ENCODE assay signal across 26 cellular contexts in genomic region chr10:10788761-10789160, GRCh38.
DNase-seq lines count a peak whose midpoint lies in the region; ATAC-seq, FAIRE-seq and TF ChIP-seq lines count a peak whose summit lies in the region.
"Had no signal": no experiment of that assay in that cellular context is flagged by ENCODE, and none has a peak within 500 bp of the region (broad histone marks: within the 10 kb centered on the region; RNA-seq: fewer than 3 reads in every experiment).

No MANE protein-coding gene starts in this region.

- H2AFZ ChIP-seq in endothelial cell of umbilical vein (ENCODE audit: low read depth, low read length), result peak overlapping the region; percentile 17
- H2AFZ ChIP-seq: GM23338 had no signal

- no peak overlapping the region for H3K9ac ChIP-seq in endothelial cell of umbilical vein (replicated peaks; ENCODE audit: extremely low read depth, insufficient read depth, low read length)

- TF ChIP-seq CTCF in right atrium auricular region (IDR thresholded peaks at IDR 0.05) (no peak), endothelial cell of umbilical vein (IDR thresholded peaks at IDR 0.05; ENCODE audit: extremely low read depth in 1 of 2, insufficient read depth in 1 of 2, low read depth in 1 of 2, low read length in 2 of 2) (no peak), lower lobe of right lung (IDR thresholded peaks at IDR 0.05) (no peak)

- H3K4me3 ChIP-seq in right atrium auricular region, result no peak overlapping the region
- H3K4me3 ChIP-seq in endothelial cell of umbilical vein (replicated peaks in 1 of 3; ENCODE audit: insufficient read depth in 1 of 3, low read depth in 1 of 3, low read length in 3 of 3), result no peak overlapping the region
- H3K4me3 ChIP-seq in lower lobe of right lung, result peak overlapping the region; percentile 19
- H3K4me3 ChIP-seq: GM23338, heart right ventricle, thyroid gland had no signal

- H3K9me1 ChIP-seq in endothelial cell of umbilical vein (replicated peaks; ENCODE audit: control insufficient read depth, extremely low read depth, insufficient read depth, low read length), result no peaks in the 10 kb centered on the region

- POLR2A ChIA-PET in endothelial cell of umbilical vein (lab: Charles Lee), result no interaction called here

- TF ChIP-seq POLR2A in endothelial cell of umbilical vein (IDR thresholded peaks at IDR 0.05; ENCODE audit: low read depth, low read length), result no peak
- TF ChIP-seq POLR2A in H54 (IDR thresholded peaks at IDR 0.05; ENCODE audit: low read depth, low read length), result no peak

- no peaks in the 10 kb centered on the region for H3K9me3 ChIP-seq in right atrium auricular region
- no peaks in the 10 kb centered on the region for H3K9me3 ChIP-seq in endothelial cell of umbilical vein (replicated peaks; ENCODE audit: control insufficient read depth, insufficient read depth, low read length)
- no peaks in the 10 kb centered on the region for H3K9me3 ChIP-seq in lower lobe of right lung
- H3K9me3 ChIP-seq: thyroid gland had no signal

- FAIRE-seq in endothelial cell of umbilical vein (lab: Jason Lieb, UNC), result no peak
- no peak for FAIRE-seq in H54 (lab: Jason Lieb, UNC)
- FAIRE-seq: A204.1, colon, GM12892, GM19239 had no signal

- CTCF ChIA-PET in endothelial cell of umbilical vein (lab: Charles Lee), result no interaction called here

- peak; percentile 47 for DNase-seq in Right ventricle myocardium superior
- no peak for DNase-seq in right atrium auricular region (ENCODE audit: low spot score)
- DNase-seq in endothelial cell of umbilical vein (ENCODE audit: low read depth, low spot score), result no peak
- DNase-seq in lower lobe of right lung, result no peak
- no peak for DNase-seq in H54 (ENCODE audit: insufficient read length, low spot score)
- no peak for DNase-seq in stimulated activated CD8-positive, alpha-beta memory T cell treated with anti-CD3 and anti-CD28 coated beads, Interleukin-4, amount 100 ng/mL, for 48 hours
- no peak for DNase-seq in SIG-M5 treated with dmso at 0.1 percent for 504 hours (lab: John Stamatoyannopoulos, UW; ENCODE audit: unreplicated experiment)
- DNase-seq: activated CD4-positive, alpha-beta memory T cell treated with anti-CD3 and anti-CD28 coated beads, Interleukin-2, amount 10 ng/mL, durations not matched to agents 7 days and 5 days; activated CD4-positive, CD25-positive, alpha-beta regulatory T cell; activated effector memory CD4-positive, alpha-beta T cell treated with anti-CD3 and anti-CD28 coated beads, Interleukin-2, amount 50 U/mL, for 16 hours; DND-41; heart right ventricle; NCI-H146; NCI-H524; stimulated activated CD4-positive, alpha-beta T cell treated with anti-CD3 and anti-CD28 coated beads, Interleukin-4, amount 100 ng/mL, for 1 hour; stimulated activated naive CD8-positive, alpha-beta T cell treated with anti-CD3 and anti-CD28 coated beads, Interleukin-15, Interleukin-2, amounts not matched to agents 100 U/mL and 50 U/mL, for 24 hours; T1000; thyroid gland had no signal

- H4K20me1 ChIP-seq in endothelial cell of umbilical vein (replicated peaks; ENCODE audit: control insufficient read depth, extremely low read depth, insufficient read depth, low read length), result no peaks in the 10 kb centered on the region

- ATAC-seq in Right ventricle myocardium superior (ENCODE audit: poor library complexity), result peak; percentile 63
- ATAC-seq in lower lobe of right lung, result no peak
- ATAC-seq in HG03045 (IDR thresholded peaks at IDR 0.05; ENCODE audit: unreplicated experiment), result no peak
- ATAC-seq: GM23338; left lobe of liver; SK-N-SH treated with all-trans-retinoic acid at 6 μM for 48 hours; stimulated activated naive CD8-positive, alpha-beta T cell treated with anti-CD3 and anti-CD28 coated beads, Interleukin-15, Interleukin-2, amounts not matched to agents 100 U/mL and 50 U/mL, for 24 hours had no signal

- no TSS peak for BruUV-seq in endothelial cell of umbilical vein (replicated peaks; lab: Mats Ljungman, UMichigan)

- no peaks in the 10 kb centered on the region for H3K27me3 ChIP-seq in right atrium auricular region
- H3K27me3 ChIP-seq in endothelial cell of umbilical vein (ENCODE audit: control insufficient read depth in 2 of 2, insufficient read depth in 2 of 2, low read length in 2 of 2), result no peaks in the 10 kb centered on the region
- no peaks in the 10 kb centered on the region for H3K27me3 ChIP-seq in lower lobe of right lung (ENCODE audit: low read depth)
- H3K27me3 ChIP-seq: heart right ventricle, thyroid gland had no signal

- H3K79me2 ChIP-seq in endothelial cell of umbilical vein (ENCODE audit: control insufficient read depth, insufficient read depth, low read length), result no peaks in the 10 kb centered on the region

- peak overlapping the region in 1 of 2 donors; percentile 45 for H3K27ac ChIP-seq in right atrium auricular region
- H3K27ac ChIP-seq in endothelial cell of umbilical vein (ENCODE audit: insufficient read depth, low read depth, low read length), result no peak overlapping the region
- peak overlapping the region; percentile 50 for H3K27ac ChIP-seq in lower lobe of right lung
- H3K27ac ChIP-seq: heart right ventricle, thyroid gland had no signal

- H3K4me1 ChIP-seq in right atrium auricular region, result peaks cover 0 to 17% of the 10 kb centered on the region in 2 donors
- H3K4me1 ChIP-seq in endothelial cell of umbilical vein (ENCODE audit: control insufficient read depth, extremely low read depth, insufficient read depth, low read length), result peaks cover 49% of the 10 kb centered on the region
- H3K4me1 ChIP-seq in lower lobe of right lung, result peaks cover 27% of the 10 kb centered on the region

- no peak overlapping the region for H3K4me2 ChIP-seq in endothelial cell of umbilical vein (ENCODE audit: insufficient read depth, low read length)
- H3K4me2 ChIP-seq: GM23338 had no signal

- dilution Hi-C loops in endothelial cell of umbilical vein (cut with MboI; ENCODE audit: extremely low pct_ligation_motif_present, low sequenced_read_pairs), result no loop called here

- intact Hi-C loops in Right ventricle myocardium superior (cut with DNase I) (no loop called here), endothelial cell of umbilical vein (cut with micrococcal nuclease) (no loop called here), lower lobe of right lung (cut with DNase I) (no loop called here)

- H3K36me3 ChIP-seq in right atrium auricular region (no peaks in the 10 kb centered on the region), endothelial cell of umbilical vein (ENCODE audit: control insufficient read depth in 2 of 2, extremely low read depth in 1 of 2, insufficient read depth in 2 of 2, low read length in 2 of 2) (no peaks in the 10 kb centered on the region), lower lobe of right lung (no peaks in the 10 kb centered on the region)
- H3K36me3 ChIP-seq: heart right ventricle, thyroid gland had no signal

TF ChIP-seq in endothelial cell of umbilical vein, 7 proteins besides CTCF, POLR2A, EP300 and RAD21:
- TF ChIP-seq MAX (IDR thresholded peaks at IDR 0.05; ENCODE audit: insufficient read depth, insufficient read length) (no peak), GATA2 (IDR thresholded peaks at IDR 0.05; ENCODE audit: insufficient read depth, insufficient read length, low read depth, low read length) (no peak), POLR2AphosphoS5 (IDR thresholded peaks at IDR 0.05; ENCODE audit: insufficient read depth, low read depth, low read length) (no peak), FOS (IDR thresholded peaks at IDR 0.05; ENCODE audit: borderline replicate concordance, insufficient read depth, low read length) (no peak), MYC (IDR thresholded peaks at IDR 0.05; ENCODE audit: low read depth, low read length) (no peak), JUN (IDR thresholded peaks at IDR 0.05; ENCODE audit: borderline replicate concordance, insufficient read depth, insufficient read length, low read depth) (no peak), EZH2 (IDR thresholded peaks at IDR 0.05; ENCODE audit: borderline replicate concordance, low read depth, low read length, severe bottlenecking) (no peak)
TF ChIP-seq in endothelial cell of umbilical vein: peak in this region for 0.
